38 cellular contexts compared by ENCODE assay signal in the genomic region with DNA sequence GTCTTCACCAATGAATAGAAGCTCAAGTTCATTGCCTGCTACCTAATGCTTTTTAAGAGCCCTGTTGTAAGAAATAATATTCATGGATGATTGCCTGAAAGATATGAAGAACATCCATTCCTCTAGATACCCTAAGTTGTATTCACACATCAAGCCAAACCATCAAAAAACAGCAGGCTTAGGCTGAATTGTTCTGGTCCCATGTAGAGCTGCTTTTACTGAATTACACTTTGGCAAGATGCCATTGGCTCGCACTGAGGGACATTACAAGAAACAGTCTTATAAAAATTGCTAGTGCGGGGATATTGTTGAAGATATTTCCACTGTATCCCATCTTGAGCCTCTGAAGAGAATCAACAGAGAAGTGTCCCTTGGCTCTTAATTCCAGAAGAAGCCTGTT.
DNase-seq lines count a peak whose midpoint lies in the region; ATAC-seq, FAIRE-seq and TF ChIP-seq lines count a peak whose summit lies in the region.
"Had no signal": no experiment of that assay in that cellular context is flagged by ENCODE, and none has a peak within 500 bp of the region (broad histone marks: within the 10 kb centered on the region; RNA-seq: fewer than 3 reads in every experiment).

No MANE protein-coding gene starts in this region.

- WGBS in SK-N-SH (ENCODE audit: low lambda C conversion rate) = 68% methylated on average over 2 of the region's 2 CpGs
- WGBS in gastroesophageal sphincter (ENCODE audit: low coverage in 1 of 2), 2 donors = 34 to 39% methylated on average over 2 of the region's 2 CpGs
- 28 to 30% methylated on average over 2 of the region's 2 CpGs for WGBS in thyroid gland, 2 donors
- 39 to 44% methylated on average over 2 of the region's 2 CpGs for WGBS in tibial nerve, 2 donors
- 69 to 73% methylated on average over 2 of the region's 2 CpGs for WGBS in pancreas, 2 donors

- H3K27me3 ChIP-seq in SK-N-SH (ENCODE audit: insufficient read depth) (no peaks in the 10 kb centered on the region), gastroesophageal sphincter (no peaks in the 10 kb centered on the region), thyroid gland (no peaks in the 10 kb centered on the region), tibial nerve (no peaks in the 10 kb centered on the region), pancreas (no peaks in the 10 kb centered on the region)
- H3K27me3 ChIP-seq: cardiac muscle cell, heart left ventricle, SJCRH30 had no signal

- ATAC-seq in SK-N-SH treated with all-trans-retinoic acid at 6 μM for 48 hours = no peak
- ATAC-seq in gastroesophageal sphincter = no peak
- no peak for ATAC-seq in pancreas
- ATAC-seq: A549; activated naive CD4-positive, alpha-beta T cell treated with anti-CD3 and anti-CD28 coated beads, Interleukin-2, amount 50 U/mL, for 72 hours; heart left ventricle; lower lobe of right lung; naive thymus-derived CD4-positive, alpha-beta T cell; psoas muscle; WTC11 had no signal

- H3F3A ChIP-seq in SK-N-SH (replicated peaks; ENCODE audit: insufficient read depth) = peaks cover 25% of the 10 kb centered on the region

- H3K9me3 ChIP-seq in SK-N-SH (no peaks in the 10 kb centered on the region), gastroesophageal sphincter (no peaks in the 10 kb centered on the region), thyroid gland (no peaks in the 10 kb centered on the region), tibial nerve (no peaks in the 10 kb centered on the region), pancreas (no peaks in the 10 kb centered on the region)
- H3K9me3 ChIP-seq: A549, heart left ventricle, lower lobe of right lung, psoas muscle, SJCRH30, thoracic aorta, vagina had no signal

- H3K4me1 ChIP-seq in SK-N-SH (ENCODE audit: control insufficient read depth in 1 of 2, insufficient read depth in 2 of 2, low read depth in 1 of 2, low read length in 1 of 2) (peaks cover 21 to 56% of the 10 kb centered on the region in 2 experiments), gastroesophageal sphincter (peaks cover 9 to 56% (median 17%) of the 10 kb centered on the region in 3 donors), thyroid gland (peaks cover 6 to 12% of the 10 kb centered on the region in 2 donors), tibial nerve (peaks cover 0 to 27% (median 1%) of the 10 kb centered on the region in 4 donors), pancreas (peaks cover 8 to 28% (median 27%) of the 10 kb centered on the region in 3 donors)
- H3K4me1 ChIP-seq: A549, psoas muscle, SJCRH30 had no signal

- TF ChIP-seq POLR2A in gastroesophageal sphincter (IDR thresholded peaks at IDR 0.05) = no peak
- no peak for TF ChIP-seq POLR2A in thyroid gland (IDR thresholded peaks at IDR 0.05)
- no peak for TF ChIP-seq POLR2A in tibial nerve (IDR thresholded peaks at IDR 0.05)

- POLR2A ChIA-PET in SK-N-SH (lab: Yijun Ruan, JAX) = no interaction called here

- TF ChIP-seq RAD21 in SK-N-SH (IDR thresholded peaks at IDR 0.05; ENCODE audit: low read length) = no peak

- H3K9me2 ChIP-seq in SK-N-SH = no peaks in the 10 kb centered on the region

- no peak for FAIRE-seq in pancreas (lab: Jason Lieb, UNC)
- FAIRE-seq: A549, GM18507, GM19239, H1 had no signal

- no peak overlapping the region for H3K4me3 ChIP-seq in SK-N-SH (ENCODE audit: low read depth in 2 of 2, low read length in 1 of 2)
- no peak overlapping the region for H3K4me3 ChIP-seq in gastroesophageal sphincter
- H3K4me3 ChIP-seq in thyroid gland (replicated peaks in 1 of 3) = no peak overlapping the region
- H3K4me3 ChIP-seq in tibial nerve = no peak overlapping the region
- no peak overlapping the region for H3K4me3 ChIP-seq in pancreas
- H3K4me3 ChIP-seq: A549, cardiac muscle cell, coronary artery, heart left ventricle, lower lobe of right lung, psoas muscle, SJCRH30, thoracic aorta, vagina had no signal

- no peak for TF ChIP-seq EP300 in SK-N-SH (IDR thresholded peaks at IDR 0.05; ENCODE audit: borderline replicate concordance in 1 of 2, low read depth in 1 of 2, low read length in 1 of 2)
- no peak for TF ChIP-seq EP300 in gastroesophageal sphincter (IDR thresholded peaks at IDR 0.05)
- TF ChIP-seq EP300 in tibial nerve (IDR thresholded peaks at IDR 0.05) = no peak

- CTCF ChIA-PET in SK-N-SH (lab: Yijun Ruan, JAX) = interaction anchor here (1.1 to 1.8 kb wide), 3 partner anchors 15 to 106 kb away, joined by 3 to 5 read pairs (median 4); no protein-coding TSS in a partner anchor

- no peak for TF ChIP-seq CTCF in SK-N-SH (IDR thresholded peaks at IDR 0.05)
- no peak for TF ChIP-seq CTCF in gastroesophageal sphincter (IDR thresholded peaks at IDR 0.05)
- no peak for TF ChIP-seq CTCF in thyroid gland (IDR thresholded peaks at IDR 0.05)
- no peak for TF ChIP-seq CTCF in tibial nerve (IDR thresholded peaks at IDR 0.05)
- no peak for TF ChIP-seq CTCF in pancreas (IDR thresholded peaks at IDR 0.05)

- no peak overlapping the region for H3K9ac ChIP-seq in SK-N-SH

- H3K36me3 ChIP-seq in SK-N-SH (replicated peaks in 1 of 2; ENCODE audit: control insufficient read depth in 1 of 2, insufficient read depth in 2 of 2, low read length in 1 of 2) (no peaks in the 10 kb centered on the region), gastroesophageal sphincter (no peaks in the 10 kb centered on the region), thyroid gland (no peaks in the 10 kb centered on the region), tibial nerve (no peaks in the 10 kb centered on the region), pancreas (no peaks in the 10 kb centered on the region)
- H3K36me3 ChIP-seq: cardiac muscle cell, heart left ventricle, lower lobe of right lung, SJCRH30, thoracic aorta, vagina had no signal

- H3K27ac ChIP-seq in SK-N-SH (ENCODE audit: low read depth in 2 of 2, low read length in 1 of 2) (peak overlapping the region in 1 of 2 experiments; percentile 95; a peak in 2 of 4 replicates), gastroesophageal sphincter (peak overlapping the region in 3 of 4 donors; percentile 28 to 82 (median 80)), thyroid gland (no peak overlapping the region), tibial nerve (no peak overlapping the region), pancreas (no peak overlapping the region)
- H3K27ac ChIP-seq: A549, cardiac muscle cell, lower lobe of right lung, psoas muscle, SJCRH30, thoracic aorta, vagina had no signal

- H3K79me2 ChIP-seq in SK-N-SH (ENCODE audit: insufficient read depth) = no peaks in the 10 kb centered on the region

- H4K20me1 ChIP-seq in SK-N-SH (ENCODE audit: insufficient read depth) = no peaks in the 10 kb centered on the region

- no peak for DNase-seq in SK-N-SH
- DNase-seq in astrocyte of the hippocampus (ENCODE audit: low read depth, low spot score) = peak; percentile 33
- DNase-seq in thyroid gland = peak; percentile 13 to 29
- no peak for DNase-seq in tibial nerve (ENCODE audit: low spot score in 2 of 2)
- DNase-seq in NOMO-1 treated with dmso at 0.1 percent for 144 hours (lab: John Stamatoyannopoulos, UW; ENCODE audit: unreplicated experiment) = no peak
- no peak for DNase-seq in pancreas
- DNase-seq: activated CD4-positive, alpha-beta T cell treated with anti-CD3 and anti-CD28 coated beads, Interleukin-2, amount 10 ng/mL, durations not matched to agents 7 days and 5 days; activated effector memory CD4-positive, alpha-beta T cell treated with Interleukin-2 at 50 U/mL for 16 hours; activated T-cell treated with anti-CD3 and anti-CD28 coated beads, Interleukin-2, amount 50 U/mL, for 1 hour; AML-193; amygdala; CD4-positive, alpha-beta memory T cell; effector memory CD4-positive, alpha-beta T cell; EL; foreskin fibroblast; lower lobe of right lung; naive thymus-derived CD4-positive, alpha-beta T cell; NCI-H1092; NCI-H1694; NCI-H2171 treated with DMSO at 0.1 percent for 48 hours; nucleus accumbens; psoas muscle; SJCRH30; stimulated activated naive CD4-positive, alpha-beta T cell treated with Interleukin-2 at 50 U/mL for 16 hours; T-helper 1 cell had no signal

- H3K4me2 ChIP-seq in SK-N-SH = no peak overlapping the region
- H3K4me2 ChIP-seq: A549 had no signal

- intact Hi-C loops in thyroid gland (cut with DNase I) (no loop called here), pancreas (cut with DNase I) (no loop called here)

- no peak overlapping the region for H2AFZ ChIP-seq in SK-N-SH (ENCODE audit: low read depth)

TF ChIP-seq in SK-N-SH, 30 proteins besides CTCF, POLR2A, EP300 and RAD21 (continues in another document):
- TF ChIP-seq, protein P1, sequence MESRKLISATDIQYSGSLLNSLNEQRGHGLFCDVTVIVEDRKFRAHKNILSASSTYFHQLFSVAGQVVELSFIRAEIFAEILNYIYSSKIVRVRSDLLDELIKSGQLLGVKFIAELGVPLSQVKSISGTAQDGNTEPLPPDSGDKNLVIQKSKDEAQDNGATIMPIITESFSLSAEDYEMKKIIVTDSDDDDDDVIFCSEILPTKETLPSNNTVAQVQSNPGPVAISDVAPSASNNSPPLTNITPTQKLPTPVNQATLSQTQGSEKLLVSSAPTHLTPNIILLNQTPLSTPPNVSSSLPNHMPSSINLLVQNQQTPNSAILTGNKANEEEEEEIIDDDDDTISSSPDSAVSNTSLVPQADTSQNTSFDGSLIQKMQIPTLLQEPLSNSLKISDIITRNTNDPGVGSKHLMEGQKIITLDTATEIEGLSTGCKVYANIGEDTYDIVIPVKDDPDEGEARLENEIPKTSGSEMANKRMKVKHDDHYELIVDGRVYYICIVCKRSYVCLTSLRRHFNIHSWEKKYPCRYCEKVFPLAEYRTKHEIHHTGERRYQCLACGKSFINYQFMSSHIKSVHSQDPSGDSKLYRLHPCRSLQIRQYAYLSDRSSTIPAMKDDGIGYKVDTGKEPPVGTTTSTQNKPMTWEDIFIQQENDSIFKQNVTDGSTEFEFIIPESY (IDR thresholded peaks at IDR 0.05; ENCODE audit: borderline replicate concordance, low read depth) = no peak

TF ChIP-seq in SK-N-SH treated with all-trans-retinoic acid at 6 μM for 48 hours, 23 proteins besides CTCF, POLR2A, EP300 and RAD21 (continues in another document):
- no peak for TF ChIP-seq OSR1 (CRISPR knock-in tag; IDR thresholded peaks at IDR 0.05)
- TF ChIP-seq, protein P2, sequence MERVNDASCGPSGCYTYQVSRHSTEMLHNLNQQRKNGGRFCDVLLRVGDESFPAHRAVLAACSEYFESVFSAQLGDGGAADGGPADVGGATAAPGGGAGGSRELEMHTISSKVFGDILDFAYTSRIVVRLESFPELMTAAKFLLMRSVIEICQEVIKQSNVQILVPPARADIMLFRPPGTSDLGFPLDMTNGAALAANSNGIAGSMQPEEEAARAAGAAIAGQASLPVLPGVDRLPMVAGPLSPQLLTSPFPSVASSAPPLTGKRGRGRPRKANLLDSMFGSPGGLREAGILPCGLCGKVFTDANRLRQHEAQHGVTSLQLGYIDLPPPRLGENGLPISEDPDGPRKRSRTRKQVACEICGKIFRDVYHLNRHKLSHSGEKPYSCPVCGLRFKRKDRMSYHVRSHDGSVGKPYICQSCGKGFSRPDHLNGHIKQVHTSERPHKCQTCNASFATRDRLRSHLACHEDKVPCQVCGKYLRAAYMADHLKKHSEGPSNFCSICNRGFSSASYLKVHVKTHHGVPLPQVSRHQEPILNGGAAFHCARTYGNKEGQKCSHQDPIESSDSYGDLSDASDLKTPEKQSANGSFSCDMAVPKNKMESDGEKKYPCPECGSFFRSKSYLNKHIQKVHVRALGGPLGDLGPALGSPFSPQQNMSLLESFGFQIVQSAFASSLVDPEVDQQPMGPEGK (CRISPR knock-in tag; IDR thresholded peaks at IDR 0.05; ENCODE audit: borderline replicate concordance) = no peak
- TF ChIP-seq ZC3H10 (CRISPR knock-in tag; IDR thresholded peaks at IDR 0.05) = no peak
- TF ChIP-seq BACH2 (CRISPR knock-in tag; IDR thresholded peaks at IDR 0.05; ENCODE audit: borderline replicate concordance) = no peak

Comparison
In these comparisons a context has a peak if more than half of its experiments do, and no peak if none do; other contexts are left out.
1. DNase-seq: peak in astrocyte of the hippocampus (single experiment) and thyroid gland (2 of 2); none in SK-N-SH (single experiment), tibial nerve (0 of 2), NOMO-1 treated with dmso at 0.1 percent for 144 hours (single experiment) and pancreas (0 of 6).
2. H3K27ac ChIP-seq: peak in gastroesophageal sphincter (3 of 4); none in thyroid gland (0 of 3), tibial nerve (0 of 4) and pancreas (0 of 4).